8 cellular contexts compared by ENCODE assay signal in genomic region chr1:162056043-162056442, GRCh38. TPM values are rescaled to one million over a fixed set of nuclear protein-coding genes. Genes with fewer than 3 reads are reported as not detected.
A peak's percentile ranks its signal among the peaks of the same experiment; 100 is the strongest.
DNase-seq lines count a peak whose midpoint lies in the region; ATAC-seq and TF ChIP-seq lines count a peak whose summit lies in the region.

No MANE protein-coding gene starts in this region.

- H3K4me1 ChIP-seq in CD8-positive, alpha-beta T cell (ENCODE audit: insufficient read depth, low read length) = no peaks in the 10 kb centered on the region
- H3K4me1 ChIP-seq in heart right ventricle = peaks cover 0 to 3% (median 0%) of the 10 kb centered on the region in 9 donors

- H3K36me3 Mint-ChIP-seq in CD8-positive, alpha-beta T cell = no peaks in the 10 kb centered on the region
- H3K36me3 Mint-ChIP-seq in progenitor cell of endocrine pancreas (ENCODE audit: insufficient read depth) = no peaks in the 10 kb centered on the region

- no peaks in the 10 kb centered on the region for H3K9me3 ChIP-seq in CD8-positive, alpha-beta T cell (ENCODE audit: low read length)
- no peaks in the 10 kb centered on the region for H3K9me3 ChIP-seq in heart right ventricle

- ATAC-seq in CD8-positive, alpha-beta T cell = peak; percentile 38
- ATAC-seq in GM19351 (IDR thresholded peaks at IDR 0.05; ENCODE audit: unreplicated experiment) = peak; percentile 78
- ATAC-seq in heart right ventricle = peak; percentile 87 to 95 (median 90)
- no peak for ATAC-seq in GM21390 (IDR thresholded peaks at IDR 0.05; ENCODE audit: unreplicated experiment)

- no peaks in the 10 kb centered on the region for H3K9me3 Mint-ChIP-seq in CD8-positive, alpha-beta T cell
- H3K9me3 Mint-ChIP-seq in progenitor cell of endocrine pancreas (ENCODE audit: low read depth) = no peaks in the 10 kb centered on the region

- H3K4me3 ChIP-seq in CD8-positive, alpha-beta T cell (ENCODE audit: low read depth, low read length) = no peak overlapping the region
- no peak overlapping the region for H3K4me3 ChIP-seq in heart right ventricle

- H3K27ac Mint-ChIP-seq in CD8-positive, alpha-beta T cell = no peak overlapping the region
- H3K27ac Mint-ChIP-seq in progenitor cell of endocrine pancreas = no peak overlapping the region

- CTCF ChIA-PET in CD8-positive, alpha-beta T cell (lab: Charles Lee) = interaction anchor here (0.7 to 1.4 kb wide), 13 partner anchors 11 to 572 kb away, joined by 3 to 13 read pairs (median 4); partner anchors contain the start of gene NOS1AP

- H3K36me3 ChIP-seq in CD8-positive, alpha-beta T cell (ENCODE audit: insufficient read depth, low read length) = no peaks in the 10 kb centered on the region
- no peaks in the 10 kb centered on the region for H3K36me3 ChIP-seq in heart right ventricle

- 29 to 38% methylated on average over 3 of the region's 3 CpGs for WGBS in heart right ventricle, 2 donors

- no peak overlapping the region for H3K4me3 Mint-ChIP-seq in CD8-positive, alpha-beta T cell
- H3K4me3 Mint-ChIP-seq in progenitor cell of endocrine pancreas (ENCODE audit: low read depth) = no peak overlapping the region

- H3K27ac ChIP-seq in CD8-positive, alpha-beta T cell (ENCODE audit: low read depth, low read length) = no peak overlapping the region
- H3K27ac ChIP-seq in heart right ventricle = no peak overlapping the region

- intact Hi-C loops in CD8-positive, alpha-beta T cell (cut with DNase I, micrococcal nuclease) = loop anchor here (1.0 to 10.0 kb wide), 6 partner anchors 221 to 1261 kb away; no protein-coding TSS in a partner anchor
- intact Hi-C loops in heart right ventricle (cut with DNase I) = loop anchor here in 9 of 10 donors (1.0 to 10.0 kb wide), 10 partner anchors 176 to 439 kb away; partner anchors contain the start of gene UHMK1 (in 1 of the 9)

- peak in 6 of 7 experiments; percentile 13 to 56 (median 34) for DNase-seq in CD8-positive, alpha-beta T cell
- DNase-seq in NCI-H1048 (lab: John Stamatoyannopoulos, UW) (peak; percentile 41), SK-MEL-5 (ENCODE audit: low read depth, low spot score) (peak; percentile 85), amniotic epithelial cell (ENCODE audit: low read depth) (peak; percentile 61), heart right ventricle (peak; percentile 30 to 62), progenitor cell of endocrine pancreas (ENCODE audit: low spot score, unreplicated experiment) (peak; percentile 61)

- in situ Hi-C loops in SK-MEL-5 (cut with HindIII; ENCODE audit: low pct_unique_long_range_greater_than_20kb, low sequenced_read_pairs) = no loop called here

- no peaks in the 10 kb centered on the region for H3K4me1 Mint-ChIP-seq in CD8-positive, alpha-beta T cell (ENCODE audit: low read depth)
- H3K4me1 Mint-ChIP-seq in progenitor cell of endocrine pancreas (ENCODE audit: low read depth) = no peaks in the 10 kb centered on the region

- POLR2A ChIA-PET in CD8-positive, alpha-beta T cell (lab: Charles Lee) = no interaction called here

- no peaks in the 10 kb centered on the region for H3K27me3 ChIP-seq in CD8-positive, alpha-beta T cell (ENCODE audit: insufficient read depth, low read length)
- peaks cover 0 to 4% (median 0%) of the 10 kb centered on the region in 7 donors for H3K27me3 ChIP-seq in heart right ventricle

- peaks cover 15% of the 10 kb centered on the region for H3K27me3 Mint-ChIP-seq in CD8-positive, alpha-beta T cell (ENCODE audit: low read depth)
- H3K27me3 Mint-ChIP-seq in progenitor cell of endocrine pancreas = peaks cover 7% of the 10 kb centered on the region

- peak; percentile 67 for TF ChIP-seq CTCF in CD8-positive, alpha-beta T cell (IDR thresholded peaks at IDR 0.05)
- TF ChIP-seq CTCF in heart right ventricle (IDR thresholded peaks at IDR 0.05) (peak; percentile 75 to 92 (median 89)), progenitor cell of endocrine pancreas (IDR thresholded peaks at IDR 0.05; ENCODE audit: unreplicated experiment) (peak; percentile 91)

RNA-seq across cellular contexts. Expression of gene NOS1AP, which starts 13.4 kb away (rescaled TPM):
- not detected for total RNA-seq in CD8-positive, alpha-beta T cell
- 0.29 and 0.85 TPM in 2 replicates for total RNA-seq in SK-MEL-5 (2014; rRNA removed; shearing (Covaris generic))
- 2.6 and 4.2 TPM in 2 replicates for polyA plus RNA-seq in SK-MEL-5 (2015; cell fraction: cytosol; rRNA removed)
- 1.0 and 5.2 TPM in 2 replicates for polyA plus RNA-seq in SK-MEL-5 (2015; cell fraction: nucleus; rRNA removed)
- total RNA-seq in heart right ventricle = 1 to 10 TPM; 1.7 to 7.1 (median 4.7) TPM
- 1 to 10 TPM in 1 of 2 donors, under 1 TPM in 1; 0.19 to 1.1 TPM for polyA plus RNA-seq in heart right ventricle
- 5.6 and 6.0 TPM in 2 replicates for total RNA-seq in progenitor cell of endocrine pancreas

RNA-seq across cellular contexts. Expression of gene OLFML2B, which starts 32.4 kb away (rescaled TPM):
- total RNA-seq in CD8-positive, alpha-beta T cell = not detected
- total RNA-seq in SK-MEL-5 (2014; rRNA removed; shearing (Covaris generic)) = 0.16 and 1.1 TPM in 2 replicates
- 0.83 and 1.5 TPM in 2 replicates for polyA plus RNA-seq in SK-MEL-5 (2015; cell fraction: cytosol; rRNA removed)
- polyA plus RNA-seq in SK-MEL-5 (2015; cell fraction: nucleus; rRNA removed) = 0.22 and 0.54 TPM in 2 replicates
- total RNA-seq in heart right ventricle = 10 to 100 TPM in 1 of 10 donors, 1 to 10 TPM in 7, under 1 TPM in 2; 0.73 to 23.4 (median 1.5) TPM
- 1 to 10 TPM; 1.0 to 3.9 TPM for polyA plus RNA-seq in heart right ventricle
- total RNA-seq in progenitor cell of endocrine pancreas = 0.67 and 1.8 TPM in 2 replicates

Comparison
In these comparisons a context has a peak if more than half of its experiments do, and no peak if none do; other contexts are left out.
1. DNase-seq: peak in every context shown above with its lines; median percentile 85 in SK-MEL-5; 61 in amniotic epithelial cell; 61 in progenitor cell of endocrine pancreas; 46 in heart right ventricle; 41 in NCI-H1048; 34 in CD8-positive, alpha-beta T cell.